Comparison of ENCODE assay signal across 11 cellular contexts in the genomic region with DNA sequence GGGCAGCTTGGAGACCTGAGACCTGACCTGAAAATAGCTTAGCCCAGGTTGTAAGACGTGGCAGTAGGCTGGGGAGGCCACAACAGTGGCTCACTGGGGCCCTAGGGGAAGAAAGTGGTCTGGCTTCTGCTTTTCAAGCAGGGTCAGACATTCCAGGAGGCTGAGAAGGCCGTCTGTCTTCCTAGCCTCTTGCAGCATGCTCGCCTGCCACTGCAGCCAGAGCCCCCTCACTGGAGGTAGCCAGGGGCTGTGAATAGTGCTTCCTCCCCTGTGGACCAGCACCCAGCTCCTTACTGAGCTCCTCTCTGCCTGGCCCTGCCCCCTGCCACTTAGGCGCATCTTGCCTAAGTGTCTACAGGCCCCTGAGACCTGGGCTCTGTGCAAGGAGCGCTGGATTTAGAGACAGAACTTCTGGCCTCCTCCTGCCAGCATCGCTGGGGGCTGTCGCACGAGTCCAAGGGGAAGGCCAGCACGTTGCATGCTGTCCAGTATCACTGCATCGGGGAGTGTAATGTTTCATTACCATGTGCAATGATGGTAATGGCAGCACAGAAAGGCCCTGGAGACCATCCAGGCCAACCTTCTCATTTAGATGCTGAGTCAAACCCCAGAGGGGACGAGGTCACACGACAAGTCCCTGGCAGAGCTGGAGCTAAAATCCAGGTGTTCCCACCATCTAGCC.
A peak's percentile ranks its signal among the peaks of the same experiment; 100 is the strongest.
DNase-seq lines count a peak whose midpoint lies in the region; ATAC-seq and TF ChIP-seq lines count a peak whose summit lies in the region.
"Had no signal": no experiment of that assay in that cellular context is flagged by ENCODE, and none has a peak within 500 bp of the region (broad histone marks: within the 10 kb centered on the region; RNA-seq: fewer than 3 reads in every experiment).

No MANE protein-coding gene starts in this region.

- H3K36me3 Mint-ChIP-seq in nephron (ENCODE audit: low read depth), result no peaks in the 10 kb centered on the region

- no peak overlapping the region for H3K4me3 Mint-ChIP-seq in nephron

- ATAC-seq in HG02798 (IDR thresholded peaks at IDR 0.05; ENCODE audit: poor library complexity, unreplicated experiment), result no peak
- ATAC-seq in GM21447 (IDR thresholded peaks at IDR 0.05; ENCODE audit: unreplicated experiment), result no peak

- peaks cover 3% of the 10 kb centered on the region for H3K27me3 Mint-ChIP-seq in nephron (ENCODE audit: low read depth)

- H3K4me1 Mint-ChIP-seq in nephron, result peaks cover 70% of the 10 kb centered on the region

- TF ChIP-seq CTCF in AG09309 (IDR thresholded peaks at IDR 0.05; ENCODE audit: control insufficient read depth, insufficient read depth, low read depth, low read length, missing control alignments) (peak; percentile 14), nephron (IDR thresholded peaks at IDR 0.05; ENCODE audit: unreplicated experiment in 3 of 3) (no peak)

- DNase-seq in AG09309 (ENCODE audit: low read depth) (peak; percentile 87), MV-4-11 (lab: John Stamatoyannopoulos, UW) (peak; percentile 62), dedifferentiated amniotic fluid mesenchymal stem cell (ENCODE audit: extremely low spot score) (peak; percentile 63), SHP77 treated with DMSO at 0.1 percent for 48 hours (lab: John Stamatoyannopoulos, UW) (no peak), NCI-H510A (lab: John Stamatoyannopoulos, UW) (no peak)
- DNase-seq: DMS53, NCI-H1105 treated with DMSO at 0.1 percent for 48 hours, retina had no signal

- H3K9me3 Mint-ChIP-seq in nephron, result no peaks in the 10 kb centered on the region

- H3K4me3 ChIP-seq in AG09309 (ENCODE audit: control insufficient read depth, low read depth, low read length), result no peak overlapping the region

- peak overlapping the region; percentile 13 to 62 (median 30) for H3K27ac Mint-ChIP-seq in nephron

Comparison
In these comparisons a context has a peak if more than half of its experiments do, and no peak if none do; other contexts are left out.
1. DNase-seq: peak in AG09309 (single experiment), MV-4-11 (single experiment) and dedifferentiated amniotic fluid mesenchymal stem cell (single experiment); none in SHP77 treated with DMSO at 0.1 percent for 48 hours (single experiment) and NCI-H510A (single experiment).